ENCODE assay signal across 15 cellular contexts in genomic region chr7:1359681-1360485, GRCh38.
"Had no signal": no experiment of that assay in that cellular context is flagged by ENCODE, and none has a peak within 500 bp of the region (broad histone marks: within the 10 kb centered on the region; RNA-seq: fewer than 3 reads in every experiment).

No MANE protein-coding gene starts in this region.

- H3K27me3 Mint-ChIP-seq: activated CD4-positive, alpha-beta memory T cell treated with anti-CD3 and anti-CD28 coated beads, Interleukin-2, amount 10 ng/mL, durations not matched to agents 7 days and 5 days; activated CD8-positive, alpha-beta memory T cell treated with anti-CD3 and anti-CD28 coated beads, Interleukin-2, amount 10 ng/mL, durations not matched to agents 7 days and 5 days; stimulated activated naive CD8-positive, alpha-beta T cell treated with anti-CD3 and anti-CD28 coated beads, Interleukin-15, Interleukin-2, amounts not matched to agents 100 ng/mL and 50 ng/mL, for 24 hours had no signal

- H3K4me1 Mint-ChIP-seq: activated B cell treated with CpG ODN at 0.5 μM for 24 hours; activated CD4-positive, alpha-beta memory T cell treated with anti-CD3 and anti-CD28 coated beads, Interleukin-2, amount 10 ng/mL, durations not matched to agents 7 days and 5 days; activated CD8-positive, alpha-beta memory T cell treated with anti-CD3 and anti-CD28 coated beads, Interleukin-2, amount 10 ng/mL, durations not matched to agents 7 days and 5 days had no signal

- H3K9me3 Mint-ChIP-seq: activated CD4-positive, alpha-beta memory T cell treated with anti-CD3 and anti-CD28 coated beads, Interleukin-2, amount 10 ng/mL, durations not matched to agents 7 days and 5 days; activated T-cell treated with anti-CD3 and anti-CD28 coated beads, Interleukin-2, amount 50 U/mL, for 24 hours; activated T-helper 2 cell treated with anti-CD3 and anti-CD28 coated beads, Interferon-gamma antibody, Interleukin-2, Interleukin-4, amounts not matched to agents 10 μg/mL and 5 μg/mL and 100 μg/mL, durations not matched to agents 14 hours and 24 hours and 36 hours; effector memory CD8-positive, alpha-beta T cell; stimulated activated naive CD8-positive, alpha-beta T cell treated with anti-CD3 and anti-CD28 coated beads, Interleukin-15, Interleukin-2, amounts not matched to agents 100 ng/mL and 50 ng/mL, for 24 hours had no signal

- H3K36me3 ChIP-seq: ovary had no signal

- FAIRE-seq: islet of Langerhans had no signal

- H3K27me3 ChIP-seq: ovary had no signal

- H3K4me3 ChIP-seq: ovary had no signal

- H3K27ac ChIP-seq: ovary had no signal

- H3K36me3 Mint-ChIP-seq: activated CD8-positive, alpha-beta memory T cell treated with anti-CD3 and anti-CD28 coated beads, Interleukin-2, amount 10 ng/mL, durations not matched to agents 7 days and 5 days; activated naive CD8-positive, alpha-beta T cell had no signal

- H3K27ac Mint-ChIP-seq: activated B cell treated with CpG ODN at 0.5 μM for 24 hours; activated CD4-positive, alpha-beta memory T cell treated with anti-CD3 and anti-CD28 coated beads, Interleukin-2, amount 10 ng/mL, durations not matched to agents 7 days and 5 days; activated CD8-positive, alpha-beta memory T cell treated with anti-CD3 and anti-CD28 coated beads, Interleukin-2, amount 10 ng/mL, durations not matched to agents 7 days and 5 days; activated naive CD8-positive, alpha-beta T cell; activated T-cell treated with anti-CD3 and anti-CD28 coated beads, Interleukin-2, amount 50 U/mL, for 24 hours; activated T-helper 2 cell treated with anti-CD3 and anti-CD28 coated beads, Interferon-gamma antibody, Interleukin-2, Interleukin-4, amounts not matched to agents 10 μg/mL and 5 μg/mL and 100 μg/mL, durations not matched to agents 14 hours and 24 hours and 36 hours; effector memory CD8-positive, alpha-beta T cell; stimulated activated naive CD8-positive, alpha-beta T cell treated with anti-CD3 and anti-CD28 coated beads, Interleukin-15, Interleukin-2, amounts not matched to agents 100 ng/mL and 50 ng/mL, for 24 hours had no signal

- H3K4me3 Mint-ChIP-seq: activated B cell treated with CpG ODN at 0.5 μM for 24 hours; activated CD4-positive, alpha-beta memory T cell treated with anti-CD3 and anti-CD28 coated beads, Interleukin-2, amount 10 ng/mL, durations not matched to agents 7 days and 5 days; activated CD8-positive, alpha-beta memory T cell treated with anti-CD3 and anti-CD28 coated beads, Interleukin-2, amount 10 ng/mL, durations not matched to agents 7 days and 5 days; activated naive CD8-positive, alpha-beta T cell; activated T-cell treated with anti-CD3 and anti-CD28 coated beads, Interleukin-2, amount 50 U/mL, for 24 hours; effector memory CD8-positive, alpha-beta T cell; stimulated activated naive CD8-positive, alpha-beta T cell treated with anti-CD3 and anti-CD28 coated beads, Interleukin-15, Interleukin-2, amounts not matched to agents 100 ng/mL and 50 ng/mL, for 24 hours had no signal

- ATAC-seq: activated CD8-positive, alpha-beta memory T cell treated with anti-CD3 and anti-CD28 coated beads, Interleukin-2, amount 10 ng/mL, durations not matched to agents 7 days and 5 days; effector memory CD8-positive, alpha-beta T cell had no signal

- DNase-seq: activated B cell treated with CpG ODN at 0.5 μM for 24 hours; activated CD4-positive, alpha-beta memory T cell treated with anti-CD3 and anti-CD28 coated beads, Interleukin-2, amount 10 ng/mL, durations not matched to agents 7 days and 5 days; activated CD4-positive, alpha-beta T cell treated with anti-CD3 and anti-CD28 coated beads for 48 hours; activated CD8-positive, alpha-beta memory T cell treated with anti-CD3 and anti-CD28 coated beads, Interleukin-2, amount 10 ng/mL, durations not matched to agents 7 days and 5 days; activated T-cell treated with anti-CD3 and anti-CD28 coated beads, Interleukin-2, amount 50 U/mL, for 24 hours; effector memory CD8-positive, alpha-beta T cell; ovary; stimulated activated CD8-positive, alpha-beta memory T cell treated with anti-CD3 and anti-CD28 coated beads, Interleukin-4, amount 100 ng/mL, for 48 hours; T-helper 1 cell; T-helper 9 cell; trophoblast cell had no signal
